Comparison of ENCODE assay signal across 16 cellular contexts in genomic region chr16:46899443-46900143, GRCh38.
A peak's percentile ranks its signal among the peaks of the same experiment; 100 is the strongest.
DNase-seq lines count a peak whose midpoint lies in the region; ATAC-seq lines count a peak whose summit lies in the region.
"Had no signal": no experiment of that assay in that cellular context is flagged by ENCODE, and none has a peak within 500 bp of the region (broad histone marks: within the 10 kb centered on the region; RNA-seq: fewer than 3 reads in every experiment).

No MANE protein-coding gene starts in this region.

- peaks cover 3 to 50% (median 35%) of the 10 kb centered on the region in 5 donors for H3K4me1 ChIP-seq in subcutaneous abdominal adipose tissue (ENCODE audit: control insufficient read depth in 5 of 5, insufficient read depth in 5 of 5, low read length in 5 of 5)

- peak overlapping the region in 2 of 5 donors; percentile 33 to 56 for H3K9ac ChIP-seq in subcutaneous abdominal adipose tissue (ENCODE audit: low read length in 5 of 5)

- H3K4me3 ChIP-seq in subcutaneous abdominal adipose tissue (ENCODE audit: low read depth in 1 of 5, low read length in 5 of 5): no peak overlapping the region

- H3K27ac ChIP-seq in subcutaneous abdominal adipose tissue (ENCODE audit: low read depth, low read length): peak overlapping the region; percentile 54

- H3K9me3 ChIP-seq in subcutaneous abdominal adipose tissue (ENCODE audit: control insufficient read depth in 5 of 5, low read length in 5 of 5): no peaks in the 10 kb centered on the region

- H3K27me3 ChIP-seq in subcutaneous abdominal adipose tissue (ENCODE audit: control insufficient read depth in 5 of 5, insufficient read depth in 4 of 5, low read length in 5 of 5): no peaks in the 10 kb centered on the region

- no peak for ATAC-seq in GM19035 (IDR thresholded peaks at IDR 0.05; ENCODE audit: unreplicated experiment)
- ATAC-seq: naive thymus-derived CD8-positive, alpha-beta T cell had no signal

- H3K36me3 ChIP-seq in subcutaneous abdominal adipose tissue (ENCODE audit: control insufficient read depth in 5 of 5, insufficient read depth in 5 of 5, low read length in 5 of 5): peaks cover 0 to 29% (median 20%) of the 10 kb centered on the region in 5 donors

- DNase-seq in HK-2 (ENCODE audit: unreplicated experiment) (peak; percentile 21), UCSD-AML1 (lab: John Stamatoyannopoulos, UW; ENCODE audit: unreplicated experiment) (peak; percentile 19), kidney tubule cell (ENCODE audit: low spot score) (peak; percentile 49), amygdala (lab: John Stamatoyannopoulos, UW) (no peak), NCI-H1092 treated with DMSO at 0.1 percent for 48 hours (lab: John Stamatoyannopoulos, UW) (no peak), DMS114 treated with DMSO at 0.1 percent for 48 hours (lab: John Stamatoyannopoulos, UW; ENCODE audit: unreplicated experiment) (no peak)
- DNase-seq: activated CD8-positive, alpha-beta memory T cell treated with anti-CD3 and anti-CD28 coated beads, Interleukin-2, amount 50 U/mL, for 4 hours; activated naive CD4-positive, alpha-beta T cell; C1 segment of cervical spinal cord; DMS79 treated with DMSO at 0.1 percent for 48 hours; effector memory CD4-positive, alpha-beta T cell; naive thymus-derived CD8-positive, alpha-beta T cell; NCI-H226; SHP77 treated with DMSO at 0.1 percent for 48 hours had no signal

Comparison
In these comparisons a context has a peak if more than half of its experiments do, and no peak if none do; other contexts are left out.
1. DNase-seq: peak in HK-2 (single experiment), UCSD-AML1 (single experiment) and kidney tubule cell (single experiment); none in amygdala (0 of 56), NCI-H1092 treated with DMSO at 0.1 percent for 48 hours (single experiment) and DMS114 treated with DMSO at 0.1 percent for 48 hours (single experiment).